In genomic region chr20:38434310-38434741, GRCh38 we compare ENCODE assay signal across 8 cellular contexts. TPM values are rescaled to one million over a fixed set of nuclear protein-coding genes. Genes with fewer than 3 reads are reported as not detected.
DNase-seq lines count a peak whose midpoint lies in the region; ATAC-seq and TF ChIP-seq lines count a peak whose summit lies in the region.

No MANE protein-coding gene starts in this region.

- WGBS in lung, 2 donors: 5 to 6% methylated on average over 16 of the region's 16 CpGs
- WGBS in thyroid gland, 2 donors: 20 to 27% methylated on average over 11 to 14 of the region's 16 CpGs

- H3K4me3 ChIP-seq in choroid plexus epithelial cell (ENCODE audit: low read depth, low read length) (peak overlapping the region; percentile 93), lung (peak overlapping the region; percentile 93), thyroid gland (replicated peaks in 1 of 3) (peak overlapping the region; percentile 6 to 77 (median 75))

- peaks cover 1% of the 10 kb centered on the region for H3K27me3 Mint-ChIP-seq in T-helper 1 cell treated with Interleukin-12 subunit alpha and Interleukin-12 subunit beta and Interleukin-4 antibody, amounts not matched to agents 30 μg/mL and 1 μg/mL, for 36 hours (ENCODE audit: low read depth)

- intact Hi-C loops in thyroid gland (cut with DNase I): no loop called here

- H3K9me3 Mint-ChIP-seq in T-helper 1 cell treated with Interleukin-12 subunit alpha and Interleukin-12 subunit beta and Interleukin-4 antibody, amounts not matched to agents 30 μg/mL and 1 μg/mL, for 36 hours: no peaks in the 10 kb centered on the region

- H3K4me1 ChIP-seq in lung (ENCODE audit: control insufficient read depth in 2 of 2, insufficient read depth in 2 of 2, low read length in 2 of 2) (peaks cover 0 to 8% of the 10 kb centered on the region in 2 donors), thyroid gland (peaks cover 0 to 11% of the 10 kb centered on the region in 2 donors)

- H3K36me3 ChIP-seq in lung (ENCODE audit: control insufficient read depth in 2 of 2, insufficient read depth in 2 of 2, low read length in 2 of 2) (peaks cover 15 to 35% of the 10 kb centered on the region in 2 donors), thyroid gland (peaks cover 33% of the 10 kb centered on the region in 2 donors)

- no peak for TF ChIP-seq CTCF in choroid plexus epithelial cell (conservative IDR thresholded peaks at IDR 0.05; ENCODE audit: low read depth, low read length)
- no peak for TF ChIP-seq CTCF in lung (IDR thresholded peaks at IDR 0.05; ENCODE audit: control extremely low read depth, extremely low read depth)
- TF ChIP-seq CTCF in thyroid gland (IDR thresholded peaks at IDR 0.05): no peak

- ATAC-seq in lung (ENCODE audit: insufficient read depth, low FRiP score) (peak; percentile 15), GM19463 (IDR thresholded peaks at IDR 0.05; ENCODE audit: unreplicated experiment) (no peak)

- peak overlapping the region; percentile 43 to 95 for H3K27ac ChIP-seq in lung (ENCODE audit: low read depth in 1 of 2, low read length in 1 of 2)
- peak overlapping the region; percentile 50 to 80 (median 74) for H3K27ac ChIP-seq in thyroid gland

- peaks cover 32% of the 10 kb centered on the region for H3K4me1 Mint-ChIP-seq in T-helper 1 cell treated with Interleukin-12 subunit alpha and Interleukin-12 subunit beta and Interleukin-4 antibody, amounts not matched to agents 30 μg/mL and 1 μg/mL, for 36 hours (ENCODE audit: low read depth)

- H3K9me3 ChIP-seq in lung (ENCODE audit: control insufficient read depth in 2 of 2, insufficient read depth in 1 of 2, low read length in 1 of 2) (no peaks in the 10 kb centered on the region), thyroid gland (no peaks in the 10 kb centered on the region)

- peak; percentile 35 for DNase-seq in stimulated activated CD4-positive, alpha-beta T cell treated with anti-CD3 and anti-CD28 coated beads, Interleukin-15, amount 100 ng/mL, for 24 hours
- DNase-seq in stimulated activated CD4-positive, alpha-beta T cell treated with anti-CD3 and anti-CD28 coated beads, Interleukin-1b, Interleukin-23, amount 100 ng/mL, for 48 hours: no peak
- DNase-seq in choroid plexus epithelial cell (ENCODE audit: low read depth): peak; percentile 46
- DNase-seq in lung (ENCODE audit: low spot score): no peak
- DNase-seq in thyroid gland: peak; percentile 6 to 12
- no peak for DNase-seq in NCI-H446 (lab: John Stamatoyannopoulos, UW)

- H3K4me3 Mint-ChIP-seq in T-helper 1 cell treated with Interleukin-12 subunit alpha and Interleukin-12 subunit beta and Interleukin-4 antibody, amounts not matched to agents 30 μg/mL and 1 μg/mL, for 36 hours: peak overlapping the region; percentile 91

- peak overlapping the region; percentile 90 for H3K27ac Mint-ChIP-seq in T-helper 1 cell treated with Interleukin-12 subunit alpha and Interleukin-12 subunit beta and Interleukin-4 antibody, amounts not matched to agents 30 μg/mL and 1 μg/mL, for 36 hours

- H3K27me3 ChIP-seq in lung (ENCODE audit: control insufficient read depth, insufficient read depth): no peaks in the 10 kb centered on the region
- H3K27me3 ChIP-seq in thyroid gland: no peaks in the 10 kb centered on the region

- peaks cover 40% of the 10 kb centered on the region for H3K36me3 Mint-ChIP-seq in T-helper 1 cell treated with Interleukin-12 subunit alpha and Interleukin-12 subunit beta and Interleukin-4 antibody, amounts not matched to agents 30 μg/mL and 1 μg/mL, for 36 hours (ENCODE audit: low read depth)

- no peak for TF ChIP-seq POLR2A in thyroid gland (IDR thresholded peaks at IDR 0.05)

RNA-seq across cellular contexts. Expression of gene SNHG17, which starts 0.8 kb away (rescaled TPM):
- 10 to 100 TPM; 11.9 to 34.7 TPM for total RNA-seq in lung
- polyA plus RNA-seq in lung: 10 to 100 TPM; 33.2 to 52.4 TPM
- 10 to 100 TPM; 13.3 to 38.4 (median 18.7) TPM for total RNA-seq in thyroid gland

RNA-seq across cellular contexts. Expression of gene RALGAPB, which starts 38.3 kb away (rescaled TPM):
- total RNA-seq in lung: 10 to 100 TPM; 30.5 to 58.5 TPM
- polyA plus RNA-seq in lung: 10 to 100 TPM in 1 of 2 donors, 1 to 10 TPM in 1; 9.0 to 12.0 TPM
- total RNA-seq in thyroid gland: 10 to 100 TPM; 53.6 to 79.8 (median 62.1) TPM

Comparison
In these comparisons a context has a peak if more than half of its experiments do, and no peak if none do; other contexts are left out.
1. DNase-seq: peak in stimulated activated CD4-positive, alpha-beta T cell treated with anti-CD3 and anti-CD28 coated beads, Interleukin-15, amount 100 ng/mL, for 24 hours (single experiment), choroid plexus epithelial cell (single experiment) and thyroid gland (2 of 2); none in stimulated activated CD4-positive, alpha-beta T cell treated with anti-CD3 and anti-CD28 coated beads, Interleukin-1b, Interleukin-23, amount 100 ng/mL, for 48 hours (single experiment), lung (single experiment) and NCI-H446 (0 of 2).
2. Peak in every context shown above with its lines, with median percentiles within 50 percentile points of each other: H3K4me3 ChIP-seq.